ENCODE assay signal across 16 cellular contexts in the genomic region with DNA sequence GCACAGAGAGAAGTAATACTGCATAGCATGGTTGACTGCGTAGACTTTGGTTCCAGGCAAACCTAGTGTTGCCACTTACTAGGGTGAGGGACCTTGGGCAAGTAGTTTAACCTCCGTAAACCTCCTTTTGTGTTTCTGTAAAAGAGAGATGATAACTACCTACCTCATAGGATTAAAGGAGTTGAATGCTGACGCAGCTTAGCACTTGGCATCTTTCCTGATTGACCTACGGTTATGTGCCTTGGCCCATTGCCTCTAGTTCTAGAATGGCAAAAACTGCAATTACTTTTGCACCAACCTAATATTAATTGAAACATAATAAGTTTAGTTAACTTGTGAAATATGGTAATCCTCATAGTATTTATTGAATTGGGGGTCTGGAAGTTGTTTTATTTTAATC. TPM values are rescaled to one million over a fixed set of nuclear protein-coding genes. Genes with fewer than 3 reads are reported as not detected.
DNase-seq lines count a peak whose midpoint lies in the region; ATAC-seq and TF ChIP-seq lines count a peak whose summit lies in the region.
"Had no signal": no experiment of that assay in that cellular context is flagged by ENCODE, and none has a peak within 500 bp of the region (broad histone marks: within the 10 kb centered on the region; RNA-seq: fewer than 3 reads in every experiment).

No MANE protein-coding gene starts in this region.

- H3K4me2 ChIP-seq in mammary epithelial cell (ENCODE audit: insufficient read depth, low read depth, low read length): no peak overlapping the region
- H3K4me2 ChIP-seq: GM23338 had no signal

- H3K27ac Mint-ChIP-seq in MCF 10A (ENCODE audit: low read depth, unreplicated experiment): peak overlapping the region; percentile 52
- H3K27ac Mint-ChIP-seq in brain: peak overlapping the region in 4 of 5 experiments; percentile 26 to 66 (median 46)

- no peaks in the 10 kb centered on the region for H3K79me2 ChIP-seq in mammary epithelial cell (ENCODE audit: insufficient read depth, low read length)

- BruUV-seq in MCF 10A (replicated peaks; lab: Mats Ljungman, UMichigan): no TSS peak
- BruUV-seq in mammary epithelial cell (replicated peaks; lab: Mats Ljungman, UMichigan): no TSS peak

- POLR2A ChIA-PET in MCF 10A (lab: Yijun Ruan, JAX): no interaction called here

- no peak for TF ChIP-seq POLR2A in right lobe of liver (IDR thresholded peaks at IDR 0.05)

- no peak overlapping the region for H3K9ac ChIP-seq in mammary epithelial cell (ENCODE audit: insufficient read depth, low read length)

- TF ChIP-seq CTCF in MCF 10A (IDR thresholded peaks at IDR 0.05; ENCODE audit: unreplicated experiment) (no peak), mammary epithelial cell (conservative IDR thresholded peaks at IDR 0.05 in 1 of 2, IDR thresholded peaks at IDR 0.05 in 1 of 2; ENCODE audit: extremely low read depth in 1 of 2, insufficient read depth in 1 of 2, low read depth in 1 of 2, low read length in 2 of 2) (no peak), brain (conservative IDR thresholded peaks at IDR 0.05) (no peak), right lobe of liver (IDR thresholded peaks at IDR 0.05) (no peak)

- H4K20me1 ChIP-seq in mammary epithelial cell (ENCODE audit: insufficient read depth, low read length): no peaks in the 10 kb centered on the region

- WGBS in mammary epithelial cell (ENCODE audit: low coverage, missing lambda C conversion rate): 75% methylated on average over 4 of the region's 4 CpGs
- 39% methylated on average over 4 of the region's 4 CpGs for WGBS in right lobe of liver (ENCODE audit: insufficient coverage, low coverage, low lambda C conversion rate, missing lambda C conversion rate)

- peak; percentile 8 to 42 (median 18) for ATAC-seq in right lobe of liver
- ATAC-seq in HG02678 (IDR thresholded peaks at IDR 0.05; ENCODE audit: unreplicated experiment): no peak

- no peaks in the 10 kb centered on the region for H3K9me3 ChIP-seq in mammary epithelial cell (replicated peaks; ENCODE audit: insufficient read depth, low read length)
- no peaks in the 10 kb centered on the region for H3K9me3 ChIP-seq in right lobe of liver
- H3K9me3 ChIP-seq: BE2C had no signal

- H2AFZ ChIP-seq in mammary epithelial cell (ENCODE audit: low read depth, low read length): no peak overlapping the region
- H2AFZ ChIP-seq: GM23338 had no signal

- H3K9me3 Mint-ChIP-seq in MCF 10A (ENCODE audit: unreplicated experiment) (no peaks in the 10 kb centered on the region), brain (no peaks in the 10 kb centered on the region)
- H3K9me3 Mint-ChIP-seq: CD4-positive, alpha-beta memory T cell; GM23338 had no signal

- in situ Hi-C loops in mammary epithelial cell (cut with MboI; ENCODE audit: low sequenced_read_pairs in 2 of 2): no loop called here

- no peaks in the 10 kb centered on the region for H3K4me1 Mint-ChIP-seq in MCF 10A (ENCODE audit: insufficient read depth, unreplicated experiment)
- H3K4me1 Mint-ChIP-seq in brain: peaks cover 80% of the 10 kb centered on the region
- H3K4me1 Mint-ChIP-seq: CD4-positive, alpha-beta memory T cell had no signal

- H3K27me3 ChIP-seq in mammary epithelial cell (ENCODE audit: insufficient read depth, low read length) (no peaks in the 10 kb centered on the region), right lobe of liver (no peaks in the 10 kb centered on the region)
- H3K27me3 ChIP-seq: BE2C had no signal

- H3K27ac ChIP-seq in mammary epithelial cell (ENCODE audit: insufficient read depth, low read depth, low read length): no peak overlapping the region
- peak overlapping the region in 1 of 3 donors; percentile 31 for H3K27ac ChIP-seq in right lobe of liver
- H3K27ac ChIP-seq: C4-2B had no signal

- H3K36me3 ChIP-seq in mammary epithelial cell (ENCODE audit: insufficient read depth, low read length) (peaks cover 15% of the 10 kb centered on the region), right lobe of liver (peaks cover 5 to 46% (median 18%) of the 10 kb centered on the region in 4 donors)

- no peak overlapping the region for H3K4me3 ChIP-seq in mammary epithelial cell (replicated peaks in 1 of 3; ENCODE audit: insufficient read depth in 1 of 3, low read depth in 2 of 3, low read length in 3 of 3)
- H3K4me3 ChIP-seq in right lobe of liver: no peak overlapping the region
- H3K4me3 ChIP-seq: GM23338 had no signal

- H3K4me3 Mint-ChIP-seq in MCF 10A (ENCODE audit: unreplicated experiment) (no peak overlapping the region), brain (no peak overlapping the region)
- H3K4me3 Mint-ChIP-seq: CD4-positive, alpha-beta memory T cell; GM23338 had no signal

- dilution Hi-C loops in mammary epithelial cell (cut with HindIII; ENCODE audit: low sequenced_read_pairs): no loop called here

- DNase-seq in MCF 10A (ENCODE audit: unreplicated experiment) (no peak), mammary epithelial cell (no peak), right lobe of liver (peak in 1 of 3 donors; percentile 71), pons (ENCODE audit: low spot score) (no peak)
- DNase-seq in activated naive CD4-positive, alpha-beta T cell (lab: John Stamatoyannopoulos, UW): no peak
- DNase-seq: BE2C; CD4-positive, alpha-beta memory T cell; DMS79 had no signal

- H3K4me1 ChIP-seq in mammary epithelial cell (ENCODE audit: insufficient read depth, low read length): no peaks in the 10 kb centered on the region
- peaks cover 0 to 24% (median 4%) of the 10 kb centered on the region in 4 donors for H3K4me1 ChIP-seq in right lobe of liver

- CTCF ChIA-PET in MCF 10A (lab: Yijun Ruan, JAX): interaction anchor here (0.5 to 1.1 kb wide), 3 partner anchors 23 to 862 kb away, joined by 3 to 4 read pairs (median 4); no protein-coding TSS in a partner anchor
- CTCF ChIA-PET in mammary epithelial cell (lab: Charles Lee; ENCODE audit: low non-redundant PET): no interaction called here

- no peaks in the 10 kb centered on the region for H3K27me3 Mint-ChIP-seq in MCF 10A (ENCODE audit: insufficient read depth, unreplicated experiment)
- H3K27me3 Mint-ChIP-seq in brain: no peaks in the 10 kb centered on the region
- H3K27me3 Mint-ChIP-seq: CD4-positive, alpha-beta memory T cell had no signal

- H3K36me3 Mint-ChIP-seq in MCF 10A (ENCODE audit: insufficient read depth, unreplicated experiment) (peaks cover 65% of the 10 kb centered on the region), brain (peaks cover 55% of the 10 kb centered on the region)

- intact Hi-C loops in MCF 10A (cut with micrococcal nuclease): no loop called here
- intact Hi-C loops in mammary epithelial cell (cut with micrococcal nuclease): no loop called here
- intact Hi-C loops in right lobe of liver (cut with DNase I): no loop called here

RNA-seq across cellular contexts. Expression of a gene that starts 19.1 kb away (rescaled TPM):
- total RNA-seq in MCF 10A (2022): not detected in 2 replicates
- not detected for total RNA-seq in mammary epithelial cell
- not detected for polyA plus RNA-seq in mammary epithelial cell
- polyA minus RNA-seq in mammary epithelial cell: not detected
- not detected for polyA plus RNA-seq in brain (ENCODE audit: insufficient read depth, low read depth, low replicate concordance)
- total RNA-seq in right lobe of liver: not detected
- total RNA-seq: CD4-positive, alpha-beta memory T cell; G401; GM23338; H7; HT-29 had no signal
- polyA plus RNA-seq: AG04450; CD4-positive, alpha-beta memory T cell had no signal

RNA-seq across cellular contexts. Expression of a gene that starts 47.0 kb away (rescaled TPM):
- total RNA-seq in MCF 10A (2022) (46.0 and 56.5 TPM in 2 replicates), mammary epithelial cell (10 to 100 TPM; 19.0 to 58.5 TPM), right lobe of liver (10 to 100 TPM; 11.4 to 16.0 (median 12.8) TPM)
- polyA plus RNA-seq in mammary epithelial cell (117 TPM), brain (ENCODE audit: insufficient read depth, low read depth, low replicate concordance) (164 TPM)
- 58.0 TPM for polyA minus RNA-seq in mammary epithelial cell
